In the genomic region with DNA sequence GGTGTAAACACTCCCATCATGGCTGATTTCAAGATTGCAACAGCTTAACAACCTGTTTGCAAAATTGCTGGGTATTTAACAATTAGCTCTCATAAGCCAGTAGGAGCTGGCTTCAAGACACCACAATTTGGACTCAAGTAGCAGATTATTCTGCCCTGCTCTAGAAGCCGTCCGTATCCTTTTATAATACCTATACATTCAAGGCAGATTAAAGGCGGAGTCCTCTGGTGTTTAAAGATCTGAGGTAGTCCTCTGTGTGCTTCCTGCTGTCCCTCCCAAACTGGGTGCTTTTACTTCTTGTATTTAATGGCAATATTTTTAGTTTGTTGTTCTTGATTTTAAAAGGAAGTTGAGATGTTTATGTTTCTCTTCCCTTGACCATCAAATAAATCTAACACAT, we compare ENCODE assay signal across 27 cellular contexts.
"Had no signal": no experiment of that assay in that cellular context is flagged by ENCODE, and none has a peak within 500 bp of the region (broad histone marks: within the 10 kb centered on the region; RNA-seq: fewer than 3 reads in every experiment).

No MANE protein-coding gene starts in this region.

- DNase-seq: activated CD4-positive, alpha-beta memory T cell treated with anti-CD3 and anti-CD28 coated beads for 36 hours; activated CD4-positive, alpha-beta T cell treated with anti-CD3 and anti-CD28 coated beads for 36 hours; activated CD4-positive, alpha-beta T cell treated with anti-CD3 and anti-CD28 coated beads, Interleukin-2, amount 10 ng/mL, durations not matched to agents 24 days and 14 days; activated CD4-positive, CD25-positive, alpha-beta regulatory T cell; activated CD4-positive, CD25-positive, alpha-beta regulatory T cell treated with anti-CD3 and anti-CD28 coated beads, Interleukin-2, amount 50 U/mL, for 72 hours; activated CD8-positive, alpha-beta memory T cell treated with anti-CD3 and anti-CD28 coated beads, Interleukin-2, amount 10 ng/mL, durations not matched to agents 7 days and 5 days; activated CD8-positive, alpha-beta memory T cell treated with anti-CD3 and anti-CD28 coated beads, Interleukin-2, amount 50 U/mL, for 4 hours; activated CD8-positive, alpha-beta T cell treated with anti-CD3 and anti-CD28 coated beads, Interleukin-2, amount 10 ng/mL, durations not matched to agents 7 days and 5 days; activated effector memory CD4-positive, alpha-beta T cell treated with anti-CD3 and anti-CD28 coated beads, Interleukin-2, amount 50 U/mL, for 16 hours; activated naive CD4-positive, alpha-beta T cell treated with anti-CD3 and anti-CD28 coated beads for 36 hours; activated naive CD8-positive, alpha-beta T cell treated with anti-CD3 and anti-CD28 coated beads for 36 hours; activated naive CD8-positive, alpha-beta T cell treated with anti-CD3 and anti-CD28 coated beads, Interleukin-2, amount 50 U/mL, for 24 hours; activated T-cell treated with anti-CD3 and anti-CD28 coated beads, Interleukin-2, amount 50 U/mL, for 1 hour; activated T-cell treated with anti-CD3 and anti-CD28 coated beads, Interleukin-2, amount 50 U/mL, for 48 hours; adrenal gland; amygdala; aorta; body of pancreas; caudate nucleus; cortex of kidney; dermis blood vessel endothelial cell; effector CD4-positive, alpha-beta T cell; effector memory CD8-positive, alpha-beta T cell; erythroblast; foreskin fibroblast; head of caudate nucleus; hippocampal formation had no signal

- H3K4me3 ChIP-seq: adrenal gland, body of pancreas had no signal

- ATAC-seq: activated CD4-positive, alpha-beta T cell treated with anti-CD3 and anti-CD28 coated beads for 36 hours; activated CD8-positive, alpha-beta memory T cell treated with anti-CD3 and anti-CD28 coated beads, Interleukin-2, amount 10 ng/mL, durations not matched to agents 7 days and 5 days; activated CD8-positive, alpha-beta T cell treated with anti-CD3 and anti-CD28 coated beads, Interleukin-2, amount 10 ng/mL, durations not matched to agents 7 days and 5 days; activated naive CD8-positive, alpha-beta T cell treated with anti-CD3 and anti-CD28 coated beads, Interleukin-2, amount 50 U/mL, for 24 hours; body of pancreas; effector memory CD8-positive, alpha-beta T cell had no signal
